In the genomic region with DNA sequence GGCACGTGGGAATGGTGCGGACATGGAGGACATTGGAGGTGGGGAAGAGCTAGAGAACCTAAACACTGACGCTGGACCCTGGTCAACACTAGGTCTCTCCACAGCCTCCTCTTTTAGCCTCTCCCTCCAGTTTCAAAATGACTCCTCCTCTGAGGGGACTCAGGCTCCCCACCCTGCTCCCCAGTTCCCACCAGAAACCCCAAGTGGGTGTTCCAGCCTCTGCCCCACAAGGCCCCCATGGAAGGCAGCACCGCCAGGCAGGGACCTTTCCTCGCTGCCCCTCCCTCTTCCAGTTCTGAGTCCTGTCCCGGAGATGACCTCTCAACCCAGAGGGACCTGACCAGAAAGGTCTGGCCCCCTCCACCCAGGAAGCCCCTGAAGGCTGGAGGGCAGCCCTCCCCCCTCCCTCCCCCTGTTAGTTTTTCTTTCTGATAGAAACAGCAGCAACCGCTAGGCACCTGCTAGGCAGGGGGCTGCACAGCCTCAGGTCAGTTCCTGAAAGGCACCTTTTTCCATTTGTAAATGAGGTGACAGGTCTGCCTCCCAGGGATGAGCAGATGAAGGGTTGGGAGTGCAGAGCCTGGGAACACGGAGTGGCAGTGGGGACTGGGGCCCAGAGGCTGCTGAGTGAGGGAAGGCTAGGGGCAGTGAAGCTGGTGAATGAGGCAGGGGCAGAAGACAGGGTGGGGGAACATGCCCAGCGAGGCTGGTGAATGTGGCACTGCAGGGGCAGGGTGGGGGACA, we compare ENCODE assay signal across 12 cellular contexts. TPM values are rescaled to one million over a fixed set of nuclear protein-coding genes. Genes with fewer than 3 reads are reported as not detected.
DNase-seq lines count a peak whose midpoint lies in the region; ATAC-seq and TF ChIP-seq lines count a peak whose summit lies in the region.
"Had no signal": no experiment of that assay in that cellular context is flagged by ENCODE, and none has a peak within 500 bp of the region (broad histone marks: within the 10 kb centered on the region; RNA-seq: fewer than 3 reads in every experiment).

No MANE protein-coding gene starts in this region.

- POLR2A ChIA-PET in PC-3 (lab: Charles Lee; ENCODE audit: unreplicated experiment), result no interaction called here

- no peak overlapping the region for H2AFZ ChIP-seq in PC-3 (ENCODE audit: low read length)

- peak overlapping the region; percentile 95 for H3K4me2 ChIP-seq in PC-3 (ENCODE audit: low read length)

- H3K9me3 ChIP-seq in right atrium auricular region (no peaks in the 10 kb centered on the region), PC-3 (ENCODE audit: low read length) (no peaks in the 10 kb centered on the region), aorta (ENCODE audit: control insufficient read depth, low read length) (no peaks in the 10 kb centered on the region)

- WGBS in aorta, 2 donors, result 80 to 82% methylated on average over 9 of the region's 9 CpGs

- DNase-seq in left ventricle myocardium superior, result peak; percentile 14
- DNase-seq in right atrium auricular region (ENCODE audit: low spot score), result no peak
- DNase-seq in PC-3, result no peak
- no peak for DNase-seq in immature natural killer cell
- peak; percentile 32 to 72 for DNase-seq in aorta
- DNase-seq in GM19240 (ENCODE audit: insufficient read length, low spot score), result no peak
- no peak for DNase-seq in activated gamma-delta T cell (lab: John Stamatoyannopoulos, UW)
- DNase-seq: caudate nucleus, NCI-H1930 had no signal

- no TSS peak for BruUV-seq in PC-3 (replicated peaks; lab: Mats Ljungman, UMichigan)

- H3K36me3 ChIP-seq in right atrium auricular region, result no peaks in the 10 kb centered on the region
- peaks cover 4% of the 10 kb centered on the region; the same call in 1 of the 2 replicates for H3K36me3 ChIP-seq in PC-3 (ENCODE audit: low read depth, low read length)
- H3K36me3 ChIP-seq in aorta (ENCODE audit: control insufficient read depth in 1 of 2, insufficient read depth in 2 of 2, low read length in 1 of 2), result no peaks in the 10 kb centered on the region

- peak overlapping the region; percentile 82 to 92 (median 89) for H3K4me3 Mint-ChIP-seq in immature natural killer cell

- peak overlapping the region; percentile 86 to 95 (median 89) for H3K27ac Mint-ChIP-seq in immature natural killer cell

- TF ChIP-seq CTCF in right atrium auricular region (IDR thresholded peaks at IDR 0.05) (no peak), PC-3 (conservative IDR thresholded peaks at IDR 0.05; ENCODE audit: low read depth, low read length) (no peak)

- no peak for ATAC-seq in left ventricle myocardium superior
- ATAC-seq in PC-3, result no peak
- no peak for ATAC-seq in aorta (ENCODE audit: low FRiP score)
- no peak for ATAC-seq in GM21515 (IDR thresholded peaks at IDR 0.05; ENCODE audit: unreplicated experiment)
- ATAC-seq: K562 had no signal

- intact Hi-C loops in left ventricle myocardium superior (cut with micrococcal nuclease), result no loop called here
- intact Hi-C loops in PC-3 (cut with micrococcal nuclease), result loop anchor here (2.0 kb wide), 2 partner anchors 13 to 37 kb away; no protein-coding TSS in a partner anchor
- intact Hi-C loops in aorta (cut with DNase I), result loop anchor here (5.0 kb wide), 2 partner anchors 38 to 128 kb away; a partner anchor contains a TSS

- no peaks in the 10 kb centered on the region for H3K9me2 ChIP-seq in PC-3 (replicated peaks; ENCODE audit: low read length)

- H3K4me1 ChIP-seq in right atrium auricular region (peaks cover 0 to 34% of the 10 kb centered on the region in 2 donors), PC-3 (ENCODE audit: insufficient read depth, low read length) (peaks cover 79% of the 10 kb centered on the region), aorta (ENCODE audit: control insufficient read depth in 1 of 2, insufficient read depth in 2 of 2, low read length in 2 of 2) (no peaks in the 10 kb centered on the region)

- H3K9ac ChIP-seq in PC-3 (ENCODE audit: low read length), result no peak overlapping the region

- peaks cover 9 to 14% of the 10 kb centered on the region in 2 donors for H3K27me3 ChIP-seq in right atrium auricular region
- no peaks in the 10 kb centered on the region for H3K27me3 ChIP-seq in PC-3 (ENCODE audit: low read length)
- no peaks in the 10 kb centered on the region for H3K27me3 ChIP-seq in aorta (ENCODE audit: control insufficient read depth in 1 of 2, insufficient read depth in 2 of 2, low read length in 1 of 2)

- peaks cover 59% of the 10 kb centered on the region for H3K79me2 ChIP-seq in PC-3 (ENCODE audit: low read length)

- peaks cover 8% of the 10 kb centered on the region for H3F3A ChIP-seq in PC-3 (ENCODE audit: low read length, unreplicated experiment)

- CTCF ChIA-PET in PC-3 (lab: Charles Lee), result no interaction called here

- H3K27ac ChIP-seq in right atrium auricular region, result no peak overlapping the region
- 0 out of 2 replicates have a peak overlapping the region, but pooled peaks have one; percentile 1 for H3K27ac ChIP-seq in PC-3 (ENCODE audit: low read length)
- no peak overlapping the region for H3K27ac ChIP-seq in aorta (ENCODE audit: low read depth in 1 of 2, low read length in 2 of 2)

- H3K9me3 Mint-ChIP-seq in immature natural killer cell, result no peaks in the 10 kb centered on the region

- H3K4me1 Mint-ChIP-seq in immature natural killer cell, result peaks cover 66 to 70% of the 10 kb centered on the region in 2 donors

- H3K4me3 ChIP-seq in right atrium auricular region, result no peak overlapping the region
- no peak overlapping the region for H3K4me3 ChIP-seq in PC-3 (ENCODE audit: low read length)
- no peak overlapping the region for H3K4me3 ChIP-seq in aorta (ENCODE audit: low read length in 2 of 2)
- H3K4me3 ChIP-seq: K562 had no signal

- peaks cover 6 to 18% (median 12%) of the 10 kb centered on the region in 3 donors for H3K27me3 Mint-ChIP-seq in immature natural killer cell (ENCODE audit: low read depth in 3 of 3)

- H4K20me1 ChIP-seq in PC-3 (ENCODE audit: low read length), result no peaks in the 10 kb centered on the region

- H3K36me3 Mint-ChIP-seq in immature natural killer cell, result no peaks in the 10 kb centered on the region

RNA-seq across cellular contexts. Expression of a gene that starts 9.3 kb away (rescaled TPM):
- total RNA-seq in left ventricle myocardium superior (26.5 TPM), right atrium auricular region (10 to 100 TPM; 16.7 to 63.6 TPM), PC-3 (2014; rRNA removed) (45.1 and 45.7 TPM in 2 replicates), aorta (100 to 1,000 TPM in 1 of 2 donors, 10 to 100 TPM in 1; 65.5 to 110 TPM)
- polyA plus RNA-seq in immature natural killer cell (1,000 to 10,000 TPM; 1,416 to 2,161 (median 1,452) TPM), aorta (10 to 100 TPM in 1 of 2 donors, 1 to 10 TPM in 1; 6.7 to 48.5 TPM)
- polyA plus RNA-seq: BJ had no signal

RNA-seq across cellular contexts. Expression of a gene that starts 9.9 kb away (rescaled TPM):
- total RNA-seq in left ventricle myocardium superior (69.9 TPM), right atrium auricular region (10 to 100 TPM; 15.9 to 18.8 TPM), PC-3 (2014; rRNA removed) (80.1 and 94.9 TPM in 2 replicates), aorta (10 to 100 TPM; 21.5 to 29.6 TPM)
- polyA plus RNA-seq in immature natural killer cell (10 to 100 TPM in 2 of 3 donors, 1 to 10 TPM in 1; 7.1 to 12.4 (median 11.3) TPM), aorta (10 to 100 TPM; 17.3 to 19.2 TPM)

RNA-seq across cellular contexts. Expression of a gene that starts 56.5 kb away (rescaled TPM):
- total RNA-seq in left ventricle myocardium superior (143 TPM), right atrium auricular region (100 to 1,000 TPM; 284 to 303 TPM), PC-3 (2014; rRNA removed) (330 and 455 TPM in 2 replicates), aorta (100 to 1,000 TPM; 268 to 271 TPM)
- polyA plus RNA-seq in immature natural killer cell (100 to 1,000 TPM in 1 of 3 donors, 10 to 100 TPM in 2; 67.7 to 103 (median 92.9) TPM), aorta (100 to 1,000 TPM; 103 to 191 TPM)

Comparison
In these comparisons a context has a peak if more than half of its experiments do, and no peak if none do; other contexts are left out.
1. DNase-seq: peak in left ventricle myocardium superior (single experiment) and aorta (2 of 2); none in right atrium auricular region (single experiment), PC-3 (single experiment), immature natural killer cell (0 of 3), GM19240 (single experiment) and activated gamma-delta T cell (single experiment).